ENCODE assay signal across 9 cellular contexts in genomic region chrX:17535229-17535628, GRCh38.
DNase-seq lines count a peak whose midpoint lies in the region; ATAC-seq, FAIRE-seq and TF ChIP-seq lines count a peak whose summit lies in the region.
"Had no signal": no experiment of that assay in that cellular context is flagged by ENCODE, and none has a peak within 500 bp of the region (broad histone marks: within the 10 kb centered on the region; RNA-seq: fewer than 3 reads in every experiment).

No MANE protein-coding gene starts in this region.

- H3K36me3 ChIP-seq in PC-3 (ENCODE audit: low read depth, low read length): no peaks in the 10 kb centered on the region
- H3K36me3 ChIP-seq in mammary epithelial cell (ENCODE audit: insufficient read depth, low read length): no peaks in the 10 kb centered on the region
- no peaks in the 10 kb centered on the region for H3K36me3 ChIP-seq in sigmoid colon

- H3K4me3 ChIP-seq in AG09309 (ENCODE audit: control insufficient read depth, low read depth, low read length) (no peak overlapping the region), PC-3 (ENCODE audit: low read length) (no peak overlapping the region), mammary epithelial cell (replicated peaks in 1 of 3; ENCODE audit: insufficient read depth in 1 of 3, low read depth in 2 of 3, low read length in 3 of 3) (no peak overlapping the region), sigmoid colon (no peak overlapping the region)

- no peaks in the 10 kb centered on the region for H4K20me1 ChIP-seq in PC-3 (ENCODE audit: low read length)
- H4K20me1 ChIP-seq in mammary epithelial cell (ENCODE audit: insufficient read depth, low read length): no peaks in the 10 kb centered on the region

- H3K79me2 ChIP-seq in PC-3 (ENCODE audit: low read length) (no peaks in the 10 kb centered on the region), mammary epithelial cell (ENCODE audit: insufficient read depth, low read length) (peaks cover 7% of the 10 kb centered on the region)

- peaks cover 40% of the 10 kb centered on the region for H3K4me1 Mint-ChIP-seq in progenitor cell of endocrine pancreas (ENCODE audit: low read depth)

- H3K9me3 ChIP-seq in PC-3 (ENCODE audit: low read length): no peaks in the 10 kb centered on the region
- no peaks in the 10 kb centered on the region for H3K9me3 ChIP-seq in mammary epithelial cell (replicated peaks; ENCODE audit: insufficient read depth, low read length)
- no peaks in the 10 kb centered on the region for H3K9me3 ChIP-seq in sigmoid colon

- peaks cover 2% of the 10 kb centered on the region for H3K9me3 Mint-ChIP-seq in progenitor cell of endocrine pancreas (ENCODE audit: low read depth)

- no peaks in the 10 kb centered on the region for H3K9me2 ChIP-seq in PC-3 (replicated peaks; ENCODE audit: low read length)

- peak; percentile 84 for FAIRE-seq in GM19239 (lab: Jason Lieb, UNC)

- 58% methylated on average over 4 of the region's 4 CpGs for WGBS in mammary epithelial cell (ENCODE audit: low coverage, missing lambda C conversion rate)
- 87 to 89% methylated on average over 4 of the region's 4 CpGs for WGBS in sigmoid colon, 2 donors

- peaks cover 4% of the 10 kb centered on the region for H3K36me3 Mint-ChIP-seq in progenitor cell of endocrine pancreas (ENCODE audit: insufficient read depth)

- dilution Hi-C loops in mammary epithelial cell (cut with HindIII; ENCODE audit: low sequenced_read_pairs): loop anchor here (10.0 kb wide), 1 partner anchor 50 kb away; no protein-coding TSS in a partner anchor

- no peak for ATAC-seq in PC-3
- no peak for ATAC-seq in HG03135 (IDR thresholded peaks at IDR 0.05; ENCODE audit: unreplicated experiment)

- H3K27me3 ChIP-seq in PC-3 (ENCODE audit: low read length): no peaks in the 10 kb centered on the region
- H3K27me3 ChIP-seq in mammary epithelial cell (ENCODE audit: insufficient read depth, low read length): no peaks in the 10 kb centered on the region
- no peaks in the 10 kb centered on the region for H3K27me3 ChIP-seq in sigmoid colon

- H3K4me1 ChIP-seq in PC-3 (ENCODE audit: insufficient read depth, low read length): no peaks in the 10 kb centered on the region
- no peaks in the 10 kb centered on the region for H3K4me1 ChIP-seq in mammary epithelial cell (ENCODE audit: insufficient read depth, low read length)
- no peaks in the 10 kb centered on the region for H3K4me1 ChIP-seq in sigmoid colon

- H3F3A ChIP-seq in PC-3 (ENCODE audit: low read length, unreplicated experiment): no peaks in the 10 kb centered on the region

- intact Hi-C loops in PC-3 (cut with micrococcal nuclease): no loop called here
- intact Hi-C loops in mammary epithelial cell (cut with micrococcal nuclease): loop anchor here (1.0 to 10.0 kb wide), 4 partner anchors 56 to 370 kb away; no protein-coding TSS in a partner anchor
- intact Hi-C loops in sigmoid colon (cut with DNase I): no loop called here

- BruUV-seq in PC-3 (replicated peaks; lab: Mats Ljungman, UMichigan) (no TSS peak), mammary epithelial cell (replicated peaks; lab: Mats Ljungman, UMichigan) (no TSS peak)

- no peak overlapping the region for H3K9ac ChIP-seq in PC-3 (ENCODE audit: low read length)
- H3K9ac ChIP-seq in mammary epithelial cell (ENCODE audit: insufficient read depth, low read length): no peak overlapping the region

- TF ChIP-seq POLR2A in sigmoid colon (IDR thresholded peaks at IDR 0.05): no peak

- peak; percentile 54 for TF ChIP-seq CTCF in AG09309 (IDR thresholded peaks at IDR 0.05; ENCODE audit: control insufficient read depth, insufficient read depth, low read depth, low read length, missing control alignments)
- peak; percentile 69 for TF ChIP-seq CTCF in PC-3 (conservative IDR thresholded peaks at IDR 0.05; ENCODE audit: low read depth, low read length)
- peak; percentile 69 to 76 for TF ChIP-seq CTCF in mammary epithelial cell (conservative IDR thresholded peaks at IDR 0.05 in 1 of 2, IDR thresholded peaks at IDR 0.05 in 1 of 2; ENCODE audit: extremely low read depth in 1 of 2, insufficient read depth in 1 of 2, low read depth in 1 of 2, low read length in 2 of 2)
- TF ChIP-seq CTCF in progenitor cell of endocrine pancreas (IDR thresholded peaks at IDR 0.05; ENCODE audit: unreplicated experiment): peak; percentile 39
- peak in 2 of 4 experiments; percentile 17 to 28 for TF ChIP-seq CTCF in sigmoid colon (IDR thresholded peaks at IDR 0.05)

- no peak overlapping the region for H3K27ac Mint-ChIP-seq in progenitor cell of endocrine pancreas

- in situ Hi-C loops in mammary epithelial cell (cut with MboI; ENCODE audit: low sequenced_read_pairs in 2 of 2): no loop called here

- POLR2A ChIA-PET in PC-3 (lab: Charles Lee; ENCODE audit: unreplicated experiment): no interaction called here

- H2AFZ ChIP-seq in PC-3 (ENCODE audit: low read length) (no peak overlapping the region), mammary epithelial cell (ENCODE audit: low read depth, low read length) (no peak overlapping the region)

- no peak overlapping the region for H3K4me2 ChIP-seq in PC-3 (ENCODE audit: low read length)
- no peak overlapping the region for H3K4me2 ChIP-seq in mammary epithelial cell (ENCODE audit: insufficient read depth, low read depth, low read length)

- DNase-seq in AG09309 (ENCODE audit: low read depth) (no peak), GM19239 (ENCODE audit: insufficient read length, low spot score) (no peak), PC-3 (peak; percentile 59), mammary epithelial cell (peak; percentile 32), progenitor cell of endocrine pancreas (ENCODE audit: low spot score, unreplicated experiment) (no peak), sigmoid colon (no peak)
- no peak for DNase-seq in stimulated activated naive CD4-positive, alpha-beta T cell treated with Interleukin-2 at 50 U/mL for 16 hours (lab: John Stamatoyannopoulos, UW)

- H3K27me3 Mint-ChIP-seq in progenitor cell of endocrine pancreas: no peaks in the 10 kb centered on the region
- H3K27me3 Mint-ChIP-seq: stimulated activated naive CD8-positive, alpha-beta T cell treated with anti-CD3 and anti-CD28 coated beads, Interleukin-15, Interleukin-2, amounts not matched to agents 100 ng/mL and 50 ng/mL, for 24 hours had no signal

- no peak overlapping the region for H3K4me3 Mint-ChIP-seq in progenitor cell of endocrine pancreas (ENCODE audit: low read depth)
- H3K4me3 Mint-ChIP-seq: stimulated activated naive CD8-positive, alpha-beta T cell treated with anti-CD3 and anti-CD28 coated beads, Interleukin-15, Interleukin-2, amounts not matched to agents 100 ng/mL and 50 ng/mL, for 24 hours had no signal

- CTCF ChIA-PET in PC-3 (lab: Charles Lee): no interaction called here
- CTCF ChIA-PET in mammary epithelial cell (lab: Charles Lee; ENCODE audit: low non-redundant PET): no interaction called here

- TF ChIP-seq EP300 in sigmoid colon (IDR thresholded peaks at IDR 0.05): no peak

- no peak overlapping the region for H3K27ac ChIP-seq in PC-3 (ENCODE audit: low read length)
- no peak overlapping the region for H3K27ac ChIP-seq in mammary epithelial cell (ENCODE audit: insufficient read depth, low read depth, low read length)
- no peak overlapping the region for H3K27ac ChIP-seq in sigmoid colon

Comparison
In these comparisons a context has a peak if more than half of its experiments do, and no peak if none do; other contexts are left out.
1. DNase-seq: peak in PC-3 (single experiment) and mammary epithelial cell (single experiment); none in AG09309 (single experiment), GM19239 (single experiment), progenitor cell of endocrine pancreas (single experiment), stimulated activated naive CD4-positive, alpha-beta T cell treated with Interleukin-2 at 50 U/mL for 16 hours (single experiment) and sigmoid colon (single experiment).